In the genomic region with DNA sequence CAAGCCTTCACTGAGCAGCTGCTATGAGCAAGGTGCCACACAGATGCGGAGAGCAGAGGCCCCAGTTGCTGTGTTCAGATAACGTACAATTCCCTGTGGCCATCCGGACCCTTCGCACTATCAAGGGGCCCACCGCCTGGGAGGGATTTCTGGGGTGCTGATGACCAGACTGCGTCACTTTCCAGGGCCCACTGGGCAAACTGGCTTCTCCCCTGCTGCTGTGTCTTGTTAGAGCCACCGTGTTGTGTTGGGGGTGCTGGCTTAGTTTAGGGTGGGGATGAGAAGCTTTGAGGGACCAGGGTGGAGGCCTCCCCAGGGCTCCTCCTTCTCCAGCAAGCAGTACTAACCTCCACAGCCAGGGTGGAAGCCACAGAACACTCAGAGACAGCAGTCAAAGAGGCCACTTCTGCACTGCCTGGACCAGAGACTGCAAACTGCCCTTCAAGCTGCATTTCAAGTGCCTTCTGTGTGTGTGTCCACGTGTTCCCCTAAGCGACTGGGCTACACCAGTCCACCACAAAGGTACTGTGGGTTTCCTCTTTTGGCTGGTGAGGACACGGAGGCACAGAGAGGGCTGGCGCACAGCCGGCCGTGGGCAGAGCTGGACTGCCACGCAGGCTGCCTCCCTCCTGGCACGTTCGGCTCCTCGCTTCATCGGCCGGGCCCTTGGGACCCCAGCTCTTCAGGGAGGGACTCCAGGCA, we compare ENCODE assay signal across 9 cellular contexts.
DNase-seq lines count a peak whose midpoint lies in the region; ATAC-seq, FAIRE-seq and TF ChIP-seq lines count a peak whose summit lies in the region.
"Had no signal": no experiment of that assay in that cellular context is flagged by ENCODE, and none has a peak within 500 bp of the region (broad histone marks: within the 10 kb centered on the region; RNA-seq: fewer than 3 reads in every experiment).

No MANE protein-coding gene starts in this region.

- H3K4me1 ChIP-seq in OCI-LY3 (ENCODE audit: low read length): peaks cover 76% of the 10 kb centered on the region
- peaks cover 11 to 33% of the 10 kb centered on the region in 2 donors for H3K4me1 ChIP-seq in thoracic aorta (ENCODE audit: control insufficient read depth in 1 of 2, low read depth in 2 of 2)
- peaks cover 0 to 3% of the 10 kb centered on the region in 2 donors for H3K4me1 ChIP-seq in small intestine (ENCODE audit: control insufficient read depth in 2 of 2, insufficient read depth in 1 of 2, low read depth in 1 of 2, low read length in 1 of 2)

- no peaks in the 10 kb centered on the region for H3K9me3 ChIP-seq in OCI-LY3 (ENCODE audit: insufficient read depth, low read length)
- no peaks in the 10 kb centered on the region for H3K9me3 ChIP-seq in thoracic aorta
- no peaks in the 10 kb centered on the region for H3K9me3 ChIP-seq in small intestine (ENCODE audit: control insufficient read depth, low read depth)

- H3K4me2 ChIP-seq in OCI-LY3 (ENCODE audit: low read length): no peak overlapping the region

- H3K4me3 ChIP-seq in OCI-LY3 (ENCODE audit: low read length) (no peak overlapping the region), thoracic aorta (peak overlapping the region; percentile 58), small intestine (ENCODE audit: low read depth in 1 of 2, low read length in 2 of 2) (no peak overlapping the region)

- peak; percentile 16 for DNase-seq in NCI-H510A treated with DMSO at 0.1 percent for 48 hours (lab: John Stamatoyannopoulos, UW)
- DNase-seq in NCI-H510A (lab: John Stamatoyannopoulos, UW): no peak
- no peak for DNase-seq in left lobe of liver (ENCODE audit: low spot score)
- no peak for DNase-seq in thoracic aorta (ENCODE audit: low spot score)
- DNase-seq in small intestine: no peak
- DNase-seq: 8988T had no signal

- H3K79me2 ChIP-seq in OCI-LY3 (ENCODE audit: low read length): peaks cover 80% of the 10 kb centered on the region

- H2AFZ ChIP-seq in OCI-LY3 (ENCODE audit: low read depth, low read length): no peak overlapping the region

- TF ChIP-seq CTCF in OCI-LY3 (IDR thresholded peaks at IDR 0.05; ENCODE audit: low read depth, low read length) (no peak), thoracic aorta (IDR thresholded peaks at IDR 0.05) (peak; percentile 33)

- H3K36me3 ChIP-seq in OCI-LY3 (replicated peaks; ENCODE audit: low read depth, low read length) (peaks cover 33% of the 10 kb centered on the region), thoracic aorta (no peaks in the 10 kb centered on the region), small intestine (ENCODE audit: control insufficient read depth in 2 of 2, insufficient read depth in 2 of 2, low read length in 2 of 2) (no peaks in the 10 kb centered on the region)

- WGBS in small intestine, 3 donors: 78 to 95% (median 87%) methylated on average over 19 of the region's 19 CpGs

- no peaks in the 10 kb centered on the region for H3K27me3 ChIP-seq in OCI-LY3 (ENCODE audit: low read depth, low read length)
- no peaks in the 10 kb centered on the region for H3K27me3 ChIP-seq in thoracic aorta (replicated peaks; ENCODE audit: insufficient read depth)
- H3K27me3 ChIP-seq in small intestine (ENCODE audit: control insufficient read depth in 2 of 2, insufficient read depth in 2 of 2, low read length in 2 of 2): no peaks in the 10 kb centered on the region

- H3K27ac ChIP-seq in OCI-LY3 (ENCODE audit: low read length) (peak overlapping the region; percentile 99), thoracic aorta (peak overlapping the region; percentile 63 to 77), small intestine (ENCODE audit: low read depth in 1 of 2, low read length in 1 of 2) (peak overlapping the region in 1 of 2 donors; percentile 52)

- H3K9ac ChIP-seq in OCI-LY3 (ENCODE audit: low read length): peak overlapping the region; percentile 84; the same call in 1 of the 2 replicates

- ATAC-seq in left lobe of liver: peak; percentile 10
- peak; percentile 17 for ATAC-seq in thoracic aorta (ENCODE audit: insufficient number of reproducible peaks, low FRiP score, low read depth)
- no peak for ATAC-seq in GM18520 (IDR thresholded peaks at IDR 0.05; ENCODE audit: unreplicated experiment)
- ATAC-seq in GM21717 (IDR thresholded peaks at IDR 0.05; ENCODE audit: unreplicated experiment): no peak

- H4K20me1 ChIP-seq in OCI-LY3 (ENCODE audit: insufficient read depth, low read length): no peaks in the 10 kb centered on the region

- FAIRE-seq in small intestine (lab: Jason Lieb, UNC): no peak

Comparison
In these comparisons a context has a peak if more than half of its experiments do, and no peak if none do; other contexts are left out.
1. ATAC-seq: peak in left lobe of liver (single experiment) and thoracic aorta (single experiment); none in GM18520 (single experiment) and GM21717 (single experiment).